Comparison of ENCODE assay signal across 29 cellular contexts in genomic region chr13:55577082-55577846, GRCh38.
DNase-seq lines count a peak whose midpoint lies in the region; ATAC-seq and TF ChIP-seq lines count a peak whose summit lies in the region.
"Had no signal": no experiment of that assay in that cellular context is flagged by ENCODE, and none has a peak within 500 bp of the region (broad histone marks: within the 10 kb centered on the region; RNA-seq: fewer than 3 reads in every experiment).

No MANE protein-coding gene starts in this region.

- no peak overlapping the region for H3K4me3 Mint-ChIP-seq in CD8-positive, alpha-beta T cell
- no peak overlapping the region for H3K4me3 Mint-ChIP-seq in activated CD4-positive, alpha-beta T cell treated with anti-CD3 and anti-CD28 coated beads, Interleukin-2, amount 10 ng/mL, durations not matched to agents 24 days and 14 days
- no peak overlapping the region for H3K4me3 Mint-ChIP-seq in type B pancreatic cell
- H3K4me3 Mint-ChIP-seq: activated naive CD4-positive, alpha-beta T cell treated with anti-CD3 and anti-CD28 coated beads for 36 hours; activated T-helper 1 cell treated with anti-CD3 and anti-CD28 coated beads, Interleukin-12 subunit alpha, Interleukin-12 subunit beta, Interleukin-2, Interleukin-4 antibody, amounts not matched to agents 30 ng/mL and 10 ng/mL and 1 ng/mL, durations not matched to agents 14 hours and 24 hours and 36 hours; brain; CD4-positive, alpha-beta T cell; stimulated activated naive B cell treated with anti-CD40 and anti-IgM and Interleukin-4, amounts not matched to agents 10 μg/mL and 1 μg/mL and 100 μg/mL, for 72 hours had no signal

- no peaks in the 10 kb centered on the region for H3K27me3 ChIP-seq in CD8-positive, alpha-beta T cell (ENCODE audit: insufficient read depth, low read length)
- H3K27me3 ChIP-seq: adrenal gland, suprapubic skin had no signal

- H3K9me3 Mint-ChIP-seq in CD8-positive, alpha-beta T cell: peaks cover 11% of the 10 kb centered on the region
- H3K9me3 Mint-ChIP-seq in activated CD4-positive, alpha-beta T cell treated with anti-CD3 and anti-CD28 coated beads, Interleukin-2, amount 10 ng/mL, durations not matched to agents 24 days and 14 days: peaks cover 9% of the 10 kb centered on the region
- H3K9me3 Mint-ChIP-seq in type B pancreatic cell: peaks cover 5% of the 10 kb centered on the region
- H3K9me3 Mint-ChIP-seq: brain had no signal

- peak overlapping the region; percentile 55 for H3K4me3 ChIP-seq in iPS-18c (ENCODE audit: insufficient read depth, low read depth, low read length)
- no peak overlapping the region for H3K4me3 ChIP-seq in CD8-positive, alpha-beta T cell (ENCODE audit: low read depth, low read length)
- H3K4me3 ChIP-seq: adrenal gland, K562, lung, prostate gland, suprapubic skin had no signal

- H3K27ac Mint-ChIP-seq in CD8-positive, alpha-beta T cell: no peak overlapping the region
- no peak overlapping the region for H3K27ac Mint-ChIP-seq in activated CD4-positive, alpha-beta T cell treated with anti-CD3 and anti-CD28 coated beads, Interleukin-2, amount 10 ng/mL, durations not matched to agents 24 days and 14 days
- no peak overlapping the region for H3K27ac Mint-ChIP-seq in type B pancreatic cell
- H3K27ac Mint-ChIP-seq: activated naive CD4-positive, alpha-beta T cell treated with anti-CD3 and anti-CD28 coated beads for 36 hours; activated T-helper 1 cell treated with anti-CD3 and anti-CD28 coated beads, Interleukin-12 subunit alpha, Interleukin-12 subunit beta, Interleukin-2, Interleukin-4 antibody, amounts not matched to agents 30 ng/mL and 10 ng/mL and 1 ng/mL, durations not matched to agents 14 hours and 24 hours and 36 hours; CD4-positive, alpha-beta T cell; stimulated activated naive B cell treated with anti-CD40 and anti-IgM and Interleukin-4, amounts not matched to agents 10 μg/mL and 1 μg/mL and 100 μg/mL, for 72 hours had no signal

- H3K4me1 Mint-ChIP-seq in CD8-positive, alpha-beta T cell (ENCODE audit: low read depth): no peaks in the 10 kb centered on the region
- no peaks in the 10 kb centered on the region for H3K4me1 Mint-ChIP-seq in activated CD4-positive, alpha-beta T cell treated with anti-CD3 and anti-CD28 coated beads, Interleukin-2, amount 10 ng/mL, durations not matched to agents 24 days and 14 days
- H3K4me1 Mint-ChIP-seq in type B pancreatic cell (ENCODE audit: unreplicated experiment): no peaks in the 10 kb centered on the region
- H3K4me1 Mint-ChIP-seq: brain; stimulated activated naive B cell treated with anti-CD40 and anti-IgM and Interleukin-4, amounts not matched to agents 10 μg/mL and 1 μg/mL and 100 μg/mL, for 72 hours had no signal

- CTCF ChIA-PET in CD8-positive, alpha-beta T cell (lab: Charles Lee): no interaction called here

- no peaks in the 10 kb centered on the region for H3K9me3 ChIP-seq in iPS-18c (ENCODE audit: control insufficient read depth, insufficient read depth, low read length)
- H3K9me3 ChIP-seq in CD8-positive, alpha-beta T cell (ENCODE audit: low read length): no peaks in the 10 kb centered on the region
- H3K9me3 ChIP-seq: adrenal gland, prostate gland, suprapubic skin had no signal

- intact Hi-C loops in CD8-positive, alpha-beta T cell (cut with DNase I, micrococcal nuclease): no loop called here
- intact Hi-C loops in activated CD4-positive, alpha-beta T cell treated with anti-CD3 and anti-CD28 coated beads, Interleukin-2, amount 10 ng/mL, durations not matched to agents 24 days and 14 days (cut with micrococcal nuclease): no loop called here

- H3K36me3 Mint-ChIP-seq in CD8-positive, alpha-beta T cell: no peaks in the 10 kb centered on the region
- no peaks in the 10 kb centered on the region for H3K36me3 Mint-ChIP-seq in activated CD4-positive, alpha-beta T cell treated with anti-CD3 and anti-CD28 coated beads, Interleukin-2, amount 10 ng/mL, durations not matched to agents 24 days and 14 days (ENCODE audit: low read depth)
- H3K36me3 Mint-ChIP-seq in type B pancreatic cell: no peaks in the 10 kb centered on the region
- H3K36me3 Mint-ChIP-seq: brain; stimulated activated naive B cell treated with anti-CD40 and anti-IgM and Interleukin-4, amounts not matched to agents 10 μg/mL and 1 μg/mL and 100 μg/mL, for 72 hours had no signal

- DNase-seq in NCI-H2107 treated with DMSO at 0.1 percent for 48 hours (lab: John Stamatoyannopoulos, UW; ENCODE audit: unreplicated experiment) (peak; percentile 30), NCI-H2107 (lab: John Stamatoyannopoulos, UW) (no peak), NCI-H69 (lab: John Stamatoyannopoulos, UW) (peak; percentile 35), occipital lobe (lab: John Stamatoyannopoulos, UW) (no peak), type B pancreatic cell (ENCODE audit: extremely low spot score, unreplicated experiment) (no peak)
- no peak for DNase-seq in CD8-positive, alpha-beta T cell
- DNase-seq in activated CD4-positive, alpha-beta T cell treated with anti-CD3 and anti-CD28 coated beads, Interleukin-2, amount 10 ng/mL, durations not matched to agents 24 days and 14 days: no peak
- DNase-seq: 8988T; activated CD4-positive, alpha-beta T cell treated with anti-CD3 and anti-CD28 coated beads, Interleukin-2, amount 50 U/mL, for 48 hours; activated CD4-positive, CD25-positive, alpha-beta regulatory T cell; activated naive CD4-positive, alpha-beta T cell treated with anti-CD3 and anti-CD28 coated beads for 36 hours; adrenal gland; CD4-positive, alpha-beta T cell; DMS 273 treated with DMSO at 0.1 percent for 48 hours; hypothalamus; kidney glomerular epithelial cell; NCI-H1105; NCI-H2029 treated with DMSO at 0.1 percent for 48 hours; NCI-H524; SIG-M5; stimulated activated CD4-positive, alpha-beta T cell treated with anti-CD3 and anti-CD28 coated beads, Interleukin-15, amount 100 ng/mL, for 24 hours; stimulated activated naive B cell treated with anti-CD40 and anti-IgM and Interleukin-4, amounts not matched to agents 10 μg/mL and 1 μg/mL and 100 μg/mL, for 72 hours had no signal

- ATAC-seq in CD8-positive, alpha-beta T cell: no peak
- ATAC-seq: K562 had no signal

- TF ChIP-seq CTCF in CD8-positive, alpha-beta T cell (IDR thresholded peaks at IDR 0.05): no peak
- TF ChIP-seq CTCF in type B pancreatic cell (conservative IDR thresholded peaks at IDR 0.05): no peak

- H3K27ac ChIP-seq in CD8-positive, alpha-beta T cell (ENCODE audit: low read depth, low read length): no peak overlapping the region
- H3K27ac ChIP-seq: adrenal gland, prostate gland, suprapubic skin had no signal

- no peaks in the 10 kb centered on the region for H3K4me1 ChIP-seq in CD8-positive, alpha-beta T cell (ENCODE audit: insufficient read depth, low read length)
- H3K4me1 ChIP-seq: adrenal gland, prostate gland, suprapubic skin had no signal

- H3K36me3 ChIP-seq in CD8-positive, alpha-beta T cell (ENCODE audit: insufficient read depth, low read length): no peaks in the 10 kb centered on the region
- H3K36me3 ChIP-seq: adrenal gland, prostate gland, suprapubic skin had no signal

- no peaks in the 10 kb centered on the region for H3K27me3 Mint-ChIP-seq in CD8-positive, alpha-beta T cell (ENCODE audit: low read depth)
- no peaks in the 10 kb centered on the region for H3K27me3 Mint-ChIP-seq in activated CD4-positive, alpha-beta T cell treated with anti-CD3 and anti-CD28 coated beads, Interleukin-2, amount 10 ng/mL, durations not matched to agents 24 days and 14 days
- peaks cover 32% of the 10 kb centered on the region for H3K27me3 Mint-ChIP-seq in type B pancreatic cell
- H3K27me3 Mint-ChIP-seq: CD4-positive, alpha-beta T cell; stimulated activated naive B cell treated with anti-CD40 and anti-IgM and Interleukin-4, amounts not matched to agents 10 μg/mL and 1 μg/mL and 100 μg/mL, for 72 hours had no signal

- POLR2A ChIA-PET in CD8-positive, alpha-beta T cell (lab: Charles Lee): no interaction called here

Comparison
In these comparisons a context has a peak if more than half of its experiments do, and no peak if none do; other contexts are left out.
1. DNase-seq: peak in NCI-H2107 treated with DMSO at 0.1 percent for 48 hours (single experiment) and NCI-H69 (single experiment); none in NCI-H2107 (single experiment), CD8-positive, alpha-beta T cell (0 of 7), activated CD4-positive, alpha-beta T cell treated with anti-CD3 and anti-CD28 coated beads, Interleukin-2, amount 10 ng/mL, durations not matched to agents 24 days and 14 days (single experiment), occipital lobe (single experiment) and type B pancreatic cell (single experiment).